1 cellular context compared by ENCODE assay signal in genomic region chr4:161817822-161818412, GRCh38.
TF ChIP-seq lines count a peak whose summit lies in the region.

No MANE protein-coding gene starts in this region.

TF ChIP-seq in H1, 55 proteins besides CTCF, POLR2A, EP300 and RAD21:
- TF ChIP-seq SIX5 (IDR thresholded peaks at IDR 0.05; ENCODE audit: low read depth, low read length) (no peak), POU5F1 (IDR thresholded peaks at IDR 0.05; ENCODE audit: low read depth, low read length) (no peak)
- TF ChIP-seq, protein P1, sequence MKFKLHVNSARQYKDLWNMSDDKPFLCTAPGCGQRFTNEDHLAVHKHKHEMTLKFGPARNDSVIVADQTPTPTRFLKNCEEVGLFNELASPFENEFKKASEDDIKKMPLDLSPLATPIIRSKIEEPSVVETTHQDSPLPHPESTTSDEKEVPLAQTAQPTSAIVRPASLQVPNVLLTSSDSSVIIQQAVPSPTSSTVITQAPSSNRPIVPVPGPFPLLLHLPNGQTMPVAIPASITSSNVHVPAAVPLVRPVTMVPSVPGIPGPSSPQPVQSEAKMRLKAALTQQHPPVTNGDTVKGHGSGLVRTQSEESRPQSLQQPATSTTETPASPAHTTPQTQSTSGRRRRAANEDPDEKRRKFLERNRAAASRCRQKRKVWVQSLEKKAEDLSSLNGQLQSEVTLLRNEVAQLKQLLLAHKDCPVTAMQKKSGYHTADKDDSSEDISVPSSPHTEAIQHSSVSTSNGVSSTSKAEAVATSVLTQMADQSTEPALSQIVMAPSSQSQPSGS (IDR thresholded peaks at IDR 0.05; ENCODE audit: low read length) = no peak
